ENCODE assay signal across 8 cellular contexts in the genomic region with DNA sequence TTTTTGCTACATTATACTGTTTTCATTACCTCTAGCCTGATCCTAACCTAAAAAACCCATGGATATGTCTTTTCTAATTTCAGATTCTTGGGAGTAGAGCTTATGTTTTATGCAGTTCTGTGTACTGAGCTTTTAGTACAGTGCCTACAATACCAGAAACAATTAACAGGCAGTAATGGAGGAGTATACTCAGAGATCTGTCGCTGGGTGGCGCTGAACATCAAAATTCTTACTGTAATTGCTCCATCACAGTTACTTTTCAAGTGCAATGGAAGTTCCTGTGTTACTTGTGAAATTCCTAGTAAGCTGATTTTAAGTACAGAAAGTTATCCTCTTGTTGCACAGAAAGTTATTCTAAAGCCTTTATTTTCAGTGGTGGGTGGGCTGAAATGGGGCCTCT.
A peak's percentile ranks its signal among the peaks of the same experiment; 100 is the strongest.
DNase-seq lines count a peak whose midpoint lies in the region; ATAC-seq and TF ChIP-seq lines count a peak whose summit lies in the region.

No MANE protein-coding gene starts in this region.

- ATAC-seq in HG02759 (IDR thresholded peaks at IDR 0.05; ENCODE audit: unreplicated experiment) (peak; percentile 70), GM19397 (IDR thresholded peaks at IDR 0.05; ENCODE audit: unreplicated experiment) (no peak)

- in situ Hi-C loops in brain microvascular endothelial cell (cut with HindIII; ENCODE audit: low pct_ligation_motif_present, low sequenced_read_pairs) = no loop called here

- no peak overlapping the region for H3K27ac ChIP-seq in brain microvascular endothelial cell

- H3K36me3 ChIP-seq in brain microvascular endothelial cell (replicated peaks) = no peaks in the 10 kb centered on the region

- no peaks in the 10 kb centered on the region for H3K27me3 ChIP-seq in brain microvascular endothelial cell (replicated peaks)

- TF ChIP-seq CTCF in brain microvascular endothelial cell (IDR thresholded peaks at IDR 0.05; ENCODE audit: low read depth, low read length, missing control alignments) = peak; percentile 75

- DNase-seq in ELF-1 (ENCODE audit: low read depth, low spot score) (peak; percentile 10), NOMO-1 treated with dmso at 0.1 percent for 144 hours (lab: John Stamatoyannopoulos, UW; ENCODE audit: unreplicated experiment) (peak; percentile 13), brain microvascular endothelial cell (peak; percentile 69), kidney glomerular epithelial cell (lab: John Stamatoyannopoulos, UW) (peak; percentile 53), NCI-H2029 treated with DMSO at 0.1 percent for 48 hours (lab: John Stamatoyannopoulos, UW) (no peak)
- peak; percentile 43 for DNase-seq in stimulated activated CD8-positive, alpha-beta memory T cell treated with anti-CD3 and anti-CD28 coated beads, Interleukin-4, amount 100 ng/mL, for 48 hours

- H3K4me3 ChIP-seq in brain microvascular endothelial cell (ENCODE audit: low read depth, low read length) = no peak overlapping the region
